In genomic region chr3:187738400-187739124, GRCh38 we compare ENCODE assay signal across 8 cellular contexts. TPM values are rescaled to one million over a fixed set of nuclear protein-coding genes. Genes with fewer than 3 reads are reported as not detected.
DNase-seq lines count a peak whose midpoint lies in the region; ATAC-seq and TF ChIP-seq lines count a peak whose summit lies in the region.

No MANE protein-coding gene starts in this region.

- H3K9me3 ChIP-seq in naive thymus-derived CD4-positive, alpha-beta T cell (ENCODE audit: control insufficient read depth in 2 of 3, low read length in 3 of 3) = no peaks in the 10 kb centered on the region
- H3K9me3 ChIP-seq in suprapubic skin = no peaks in the 10 kb centered on the region

- H3K27ac Mint-ChIP-seq in Calu3 (ENCODE audit: unreplicated experiment) = peak overlapping the region; percentile 59
- H3K27ac Mint-ChIP-seq in naive thymus-derived CD4-positive, alpha-beta T cell = peak overlapping the region; percentile 83 to 100 (median 100)

- CTCF ChIA-PET in Calu3 (lab: Charles Lee) = interaction anchor here (0.6 to 5.6 kb wide), 23 partner anchors 9 to 1495 kb away, joined by 3 to 171 read pairs (median 5); no protein-coding TSS in a partner anchor
- CTCF ChIA-PET in naive thymus-derived CD4-positive, alpha-beta T cell (lab: Charles Lee) = interaction anchor here (0.5 to 8.2 kb wide), 24 partner anchors 8 to 1575 kb away, joined by 3 to 322 read pairs (median 5); no protein-coding TSS in a partner anchor

- H3K27ac ChIP-seq in naive thymus-derived CD4-positive, alpha-beta T cell (ENCODE audit: low read depth, low read length) = peak overlapping the region; percentile 72
- H3K27ac ChIP-seq in suprapubic skin = peak overlapping the region; percentile 100

- peaks cover 42% of the 10 kb centered on the region for H3K4me1 Mint-ChIP-seq in Calu3 (ENCODE audit: low read depth, unreplicated experiment)
- H3K4me1 Mint-ChIP-seq in naive thymus-derived CD4-positive, alpha-beta T cell = peaks cover 27 to 63% (median 43%) of the 10 kb centered on the region in 7 donors

- BruUV-seq in Calu3 (replicated peaks; lab: Mats Ljungman, UMichigan) = no TSS peak

- WGBS in suprapubic skin = under 1% methylated on average over 28 of the region's 41 CpGs

- POLR2A ChIA-PET in naive thymus-derived CD4-positive, alpha-beta T cell (lab: Charles Lee) = interaction anchor here (0.6 to 3.8 kb wide), 8 partner anchors 8 to 1406 kb away, joined by 3 to 33 read pairs (median 4); partner anchors contain the start of gene EIF4A2

- H3K4me3 ChIP-seq in fibroblast of pulmonary artery (replicated peaks; ENCODE audit: low read depth, low read length) (peak overlapping the region; percentile 94), suprapubic skin (peak overlapping the region; percentile 93)
- peak overlapping the region; percentile 79 for H3K4me3 ChIP-seq in naive thymus-derived CD4-positive, alpha-beta T cell (ENCODE audit: low read length)

- H3K27me3 ChIP-seq in naive thymus-derived CD4-positive, alpha-beta T cell (ENCODE audit: control insufficient read depth in 2 of 2, insufficient read depth in 2 of 2, low read length in 2 of 2) = no peaks in the 10 kb centered on the region
- no peaks in the 10 kb centered on the region for H3K27me3 ChIP-seq in suprapubic skin

- intact Hi-C loops in Calu3 (cut with micrococcal nuclease; ENCODE audit: unreplicated experiment) = loop anchor here (1.0 to 2.0 kb wide), 6 partner anchors 415 to 1494 kb away; no protein-coding TSS in a partner anchor
- intact Hi-C loops in naive thymus-derived CD4-positive, alpha-beta T cell (cut with micrococcal nuclease) = loop anchor here (1.0 to 5.0 kb wide), 9 partner anchors 9 to 1586 kb away; no protein-coding TSS in a partner anchor

- peak overlapping the region; percentile 83 for H3K4me3 Mint-ChIP-seq in Calu3 (ENCODE audit: low read depth, unreplicated experiment)
- peak overlapping the region; percentile 86 to 100 (median 98) for H3K4me3 Mint-ChIP-seq in naive thymus-derived CD4-positive, alpha-beta T cell

- TF ChIP-seq POLR2A in suprapubic skin (IDR thresholded peaks at IDR 0.05) = peak in 1 of 2 donors; percentile 66

- no peaks in the 10 kb centered on the region for H3K36me3 ChIP-seq in naive thymus-derived CD4-positive, alpha-beta T cell (ENCODE audit: control insufficient read depth in 2 of 3, insufficient read depth in 3 of 3, low read length in 3 of 3)
- peaks cover 12% of the 10 kb centered on the region for H3K36me3 ChIP-seq in suprapubic skin

- peak; percentile 61 for ATAC-seq in GM21619 (IDR thresholded peaks at IDR 0.05; ENCODE audit: unreplicated experiment)
- ATAC-seq in naive thymus-derived CD4-positive, alpha-beta T cell = peak; percentile 60

- H3K9me3 Mint-ChIP-seq in Calu3 (ENCODE audit: low read depth, unreplicated experiment) = no peaks in the 10 kb centered on the region
- H3K9me3 Mint-ChIP-seq in naive thymus-derived CD4-positive, alpha-beta T cell = no peaks in the 10 kb centered on the region

- TF ChIP-seq CTCF in Calu3 (IDR thresholded peaks at IDR 0.05; ENCODE audit: unreplicated experiment) = peak; percentile 96
- peak; percentile 77 for TF ChIP-seq CTCF in fibroblast of pulmonary artery (IDR thresholded peaks at IDR 0.05; ENCODE audit: low read length, missing control alignments)
- peak; percentile 65 to 79 for TF ChIP-seq CTCF in suprapubic skin (IDR thresholded peaks at IDR 0.05)

- DNase-seq in Calu3 (peak; percentile 94), KG1 (lab: John Stamatoyannopoulos, UW) (peak; percentile 62), OCI-M2 (lab: John Stamatoyannopoulos, UW; ENCODE audit: unreplicated experiment) (peak; percentile 60), fibroblast of pulmonary artery (ENCODE audit: low read depth) (peak; percentile 96), suprapubic skin (ENCODE audit: low spot score in 2 of 2) (peak; percentile 93)
- DNase-seq in activated effector memory CD4-positive, alpha-beta T cell treated with Interleukin-2 at 50 U/mL for 16 hours = peak; percentile 57
- DNase-seq in naive thymus-derived CD4-positive, alpha-beta T cell = peak in 8 of 9 donors; percentile 39 to 70 (median 66)

- no peak for TF ChIP-seq EP300 in suprapubic skin (IDR thresholded peaks at IDR 0.05)

- peaks cover 61% of the 10 kb centered on the region for H3K36me3 Mint-ChIP-seq in Calu3 (ENCODE audit: insufficient read depth, unreplicated experiment)
- peaks cover 0 to 8% (median 0%) of the 10 kb centered on the region in 5 donors for H3K36me3 Mint-ChIP-seq in naive thymus-derived CD4-positive, alpha-beta T cell

- peaks cover 9% of the 10 kb centered on the region for H3K27me3 Mint-ChIP-seq in Calu3 (ENCODE audit: unreplicated experiment)
- peaks cover 0 to 3% (median 0%) of the 10 kb centered on the region in 5 donors for H3K27me3 Mint-ChIP-seq in naive thymus-derived CD4-positive, alpha-beta T cell

- H3K4me1 ChIP-seq in naive thymus-derived CD4-positive, alpha-beta T cell (ENCODE audit: control insufficient read depth in 2 of 2, insufficient read depth in 2 of 2, low read length in 2 of 2) = peaks cover 12 to 23% of the 10 kb centered on the region in 2 donors
- peaks cover 67% of the 10 kb centered on the region for H3K4me1 ChIP-seq in suprapubic skin

RNA-seq across cellular contexts. Expression of gene BCL6, which starts 6.7 kb away (rescaled TPM):
- total RNA-seq in Calu3 (2022) (28.3 and 35.1 TPM in 2 replicates), suprapubic skin (100 to 1,000 TPM; 203 to 661 (median 285) TPM)
- total RNA-seq in naive thymus-derived CD4-positive, alpha-beta T cell = 100 to 1,000 TPM in 1 of 5 experiments, 10 to 100 TPM in 4; 13.4 to 154 (median 29.5) TPM
- 1 to 10 TPM in 1 of 2 donors, under 1 TPM in 1; 0.63 to 2.4 TPM for polyA plus RNA-seq in naive thymus-derived CD4-positive, alpha-beta T cell

RNA-seq across cellular contexts. Expression of gene RTP2, which starts 36.2 kb away (rescaled TPM):
- total RNA-seq in Calu3 (2022) (not detected in 2 replicates), suprapubic skin (not detected)
- total RNA-seq in naive thymus-derived CD4-positive, alpha-beta T cell = not detected
- not detected for polyA plus RNA-seq in naive thymus-derived CD4-positive, alpha-beta T cell

Comparison
In these comparisons a context has a peak if more than half of its experiments do, and no peak if none do; other contexts are left out.
1. Peak in every context shown above with its lines: DNase-seq, ATAC-seq, H3K4me3 ChIP-seq and H3K27ac ChIP-seq.